1 cellular context compared by ENCODE assay signal in the genomic region with DNA sequence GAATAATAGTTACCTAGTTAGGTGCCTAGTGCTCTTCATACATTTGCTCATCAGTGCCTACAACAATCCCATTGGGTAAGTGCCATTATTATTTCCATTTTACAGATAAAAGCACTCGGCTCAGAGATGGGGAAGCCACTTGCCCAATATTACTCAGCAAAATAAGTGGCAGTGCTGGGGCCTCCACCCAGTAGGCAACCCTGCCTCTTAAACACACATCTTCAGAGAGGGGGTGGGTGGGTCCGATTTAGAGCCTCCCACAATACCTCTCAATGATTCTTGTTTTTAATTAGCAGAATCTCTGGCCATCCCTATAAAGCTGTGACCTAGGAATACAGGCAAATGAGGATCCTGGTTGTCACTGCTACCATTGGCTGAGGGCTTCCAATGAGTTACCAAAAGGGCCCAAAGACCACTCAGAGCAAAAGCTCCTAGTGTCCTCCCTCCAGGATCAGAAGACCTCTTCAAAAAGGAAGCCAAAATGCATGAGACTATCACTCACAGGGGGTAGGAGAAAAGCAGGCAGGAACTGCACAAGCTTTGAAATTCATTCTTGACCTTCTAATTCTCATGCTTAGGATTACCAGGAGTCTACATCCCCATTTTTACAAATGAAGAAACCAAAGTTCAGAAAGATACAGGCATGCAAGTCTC.
A peak's percentile ranks its signal among the peaks of the same experiment; 100 is the strongest.
TF ChIP-seq lines count a peak whose summit lies in the region.

No MANE protein-coding gene starts in this region.

TF ChIP-seq in H1, 55 proteins besides CTCF, POLR2A, EP300 and RAD21:
- TF ChIP-seq MAFK (IDR thresholded peaks at IDR 0.05; ENCODE audit: low read depth, low read length) (0 out of 2 replicates have a peak, but pooled peaks have one; percentile 12), TAF1 (IDR thresholded peaks at IDR 0.05; ENCODE audit: low read depth, low read length) (no peak)
